In genomic region chr11:66328307-66329144, GRCh38 we compare ENCODE assay signal across 8 cellular contexts. TPM values are rescaled to one million over a fixed set of nuclear protein-coding genes. Genes with fewer than 3 reads are reported as not detected.
DNase-seq lines count a peak whose midpoint lies in the region; ATAC-seq and TF ChIP-seq lines count a peak whose summit lies in the region.

No MANE protein-coding gene starts in this region.

- TF ChIP-seq CTCF in Calu3 (IDR thresholded peaks at IDR 0.05; ENCODE audit: unreplicated experiment) = peak; percentile 90
- TF ChIP-seq CTCF in HFFc6 (IDR thresholded peaks at IDR 0.05) = peak; percentile 100
- peak; percentile 63 for TF ChIP-seq CTCF in activated B cell treated with CpG ODN at 0.5 μM for 24 hours (IDR thresholded peaks at IDR 0.05)

- H3K4me1 Mint-ChIP-seq in Calu3 (ENCODE audit: low read depth, unreplicated experiment) (peaks cover 18% of the 10 kb centered on the region), HFFc6 (ENCODE audit: low read depth) (peaks cover 53% of the 10 kb centered on the region), activated B cell treated with CpG ODN at 0.5 μM for 24 hours (peaks cover 22% of the 10 kb centered on the region)
- peaks cover 25% of the 10 kb centered on the region for H3K4me1 Mint-ChIP-seq in central memory CD8-positive, alpha-beta T cell

- DNase-seq in Calu3 = peak; percentile 83
- DNase-seq in HFFc6 = peak; percentile 78
- DNase-seq in NCI-H2196 treated with DMSO at 0.1 percent for 48 hours (lab: John Stamatoyannopoulos, UW; ENCODE audit: unreplicated experiment) = peak; percentile 64
- peak; percentile 79 for DNase-seq in activated B cell treated with CpG ODN at 0.5 μM for 24 hours
- DNase-seq in central memory CD8-positive, alpha-beta T cell (ENCODE audit: low spot score in 2 of 2) = peak; percentile 75 to 77
- peak in 1 of 2 donors; percentile 81 for DNase-seq in left colon
- peak; percentile 85 to 87 for DNase-seq in stimulated activated CD4-positive, alpha-beta T cell treated with anti-CD3 and anti-CD28 coated beads, Interleukin-2, amount 100 ng/mL, for 24 hours

- CTCF ChIA-PET in Calu3 (lab: Charles Lee) (interaction anchor here (1.0 kb wide), 1 partner anchor 17 kb away, joined by 7 read pairs; no protein-coding TSS in a partner anchor), activated B cell treated with CpG ODN at 0.5 μM for 24 hours (lab: Charles Lee) (interaction anchor here (0.7 to 6.2 kb wide), 2 partner anchors 17 to 1103 kb away, joined by 3 to 67 read pairs; no protein-coding TSS in a partner anchor)

- H3K36me3 Mint-ChIP-seq in Calu3 (ENCODE audit: insufficient read depth, unreplicated experiment) (peaks cover 20% of the 10 kb centered on the region), HFFc6 (ENCODE audit: low read depth) (peaks cover 5% of the 10 kb centered on the region; the same call in 1 of the 2 replicates), activated B cell treated with CpG ODN at 0.5 μM for 24 hours (ENCODE audit: low read depth) (no peaks in the 10 kb centered on the region)
- H3K36me3 Mint-ChIP-seq in central memory CD8-positive, alpha-beta T cell (ENCODE audit: insufficient read depth) = peaks cover 9% of the 10 kb centered on the region

- no peak overlapping the region for H3K4me3 Mint-ChIP-seq in Calu3 (ENCODE audit: low read depth, unreplicated experiment)
- peak overlapping the region; percentile 44 for H3K4me3 Mint-ChIP-seq in HFFc6
- peak overlapping the region; percentile 46 for H3K4me3 Mint-ChIP-seq in activated B cell treated with CpG ODN at 0.5 μM for 24 hours
- peak overlapping the region; percentile 3 for H3K4me3 Mint-ChIP-seq in central memory CD8-positive, alpha-beta T cell

- ATAC-seq in activated B cell treated with CpG ODN at 0.5 μM for 24 hours (ENCODE audit: low read depth) (peak; percentile 99), left colon (peak; percentile 80), GM21528 (IDR thresholded peaks at IDR 0.05; ENCODE audit: low FRiP score, unreplicated experiment) (no peak)
- peak; percentile 75 for ATAC-seq in central memory CD8-positive, alpha-beta T cell (replicated peaks; ENCODE audit: extremely low read depth, poor library complexity, severe bottlenecking)

- H3K9me3 Mint-ChIP-seq in Calu3 (ENCODE audit: low read depth, unreplicated experiment) = no peaks in the 10 kb centered on the region
- H3K9me3 Mint-ChIP-seq in HFFc6 = no peaks in the 10 kb centered on the region
- H3K9me3 Mint-ChIP-seq in activated B cell treated with CpG ODN at 0.5 μM for 24 hours = no peaks in the 10 kb centered on the region
- no peaks in the 10 kb centered on the region for H3K9me3 Mint-ChIP-seq in central memory CD8-positive, alpha-beta T cell

- H3K27ac Mint-ChIP-seq in Calu3 (ENCODE audit: unreplicated experiment) = no peak overlapping the region
- H3K27ac Mint-ChIP-seq in HFFc6 = peak overlapping the region; percentile 88
- no peak overlapping the region for H3K27ac Mint-ChIP-seq in activated B cell treated with CpG ODN at 0.5 μM for 24 hours
- peak overlapping the region; percentile 52 for H3K27ac Mint-ChIP-seq in central memory CD8-positive, alpha-beta T cell (ENCODE audit: low read depth)

- intact Hi-C loops in Calu3 (cut with micrococcal nuclease; ENCODE audit: unreplicated experiment) (no loop called here), activated B cell treated with CpG ODN at 0.5 μM for 24 hours (cut with micrococcal nuclease) (loop anchor here (1.0 to 2.0 kb wide), 5 partner anchors 16 to 106 kb away; partner anchors contain the start of genes BRMS1 and YIF1A), left colon (cut with DNase I, micrococcal nuclease) (no loop called here)

- H3K27me3 Mint-ChIP-seq in Calu3 (ENCODE audit: unreplicated experiment) = peaks cover 6% of the 10 kb centered on the region
- H3K27me3 Mint-ChIP-seq in HFFc6 (ENCODE audit: insufficient read depth) = peaks cover 13% of the 10 kb centered on the region
- no peaks in the 10 kb centered on the region for H3K27me3 Mint-ChIP-seq in activated B cell treated with CpG ODN at 0.5 μM for 24 hours
- no peaks in the 10 kb centered on the region for H3K27me3 Mint-ChIP-seq in central memory CD8-positive, alpha-beta T cell

- BruUV-seq in Calu3 (replicated peaks; lab: Mats Ljungman, UMichigan) = no TSS peak

- POLR2A ChIA-PET in activated B cell treated with CpG ODN at 0.5 μM for 24 hours (lab: Charles Lee) = interaction anchor here (1.0 to 1.2 kb wide), 3 partner anchors 16 to 72 kb away, joined by 4 to 6 read pairs (median 6); no protein-coding TSS in a partner anchor

RNA-seq across cellular contexts. Expression of gene RIN1, which starts 7.7 kb away (rescaled TPM):
- total RNA-seq in Calu3 (2022) (17.6 and 23.7 TPM in 2 replicates), activated B cell treated with CpG ODN at 0.5 μM for 24 hours (0.76 and 0.98 TPM in 2 replicates), left colon (10 to 100 TPM; 10.3 to 10.6 TPM)
- total RNA-seq in HFFc6 (2021; fragmentation: NEBNext Ultra II Directional; extraction: Animal tissue kit (Norgen Biotek cat#: 25700)) = 10 to 100 TPM; 32.9 to 55.0 (median 49.8) TPM

RNA-seq across cellular contexts. Expression of gene CD248, which starts 11.7 kb away (rescaled TPM):
- not detected in 2 replicates for total RNA-seq in Calu3 (2022)
- 100 to 1,000 TPM; 437 to 739 (median 687) TPM for total RNA-seq in HFFc6 (2021; fragmentation: NEBNext Ultra II Directional; extraction: Animal tissue kit (Norgen Biotek cat#: 25700))
- total RNA-seq in activated B cell treated with CpG ODN at 0.5 μM for 24 hours = 0.22 TPM in 1 of 2 replicates, not detected in the other
- 10 to 100 TPM in 1 of 2 donors, 1 to 10 TPM in 1; 4.5 to 13.7 TPM for total RNA-seq in left colon

RNA-seq across cellular contexts. Expression of gene BRMS1, which starts 16.4 kb away (rescaled TPM):
- total RNA-seq in Calu3 (2022) = 48.1 and 51.0 TPM in 2 replicates
- total RNA-seq in HFFc6 (2021; fragmentation: NEBNext Ultra II Directional; extraction: Animal tissue kit (Norgen Biotek cat#: 25700)) = 10 to 100 TPM; 41.2 to 66.6 (median 61.2) TPM
- total RNA-seq in activated B cell treated with CpG ODN at 0.5 μM for 24 hours = 56.9 and 59.2 TPM in 2 replicates
- 10 to 100 TPM; 42.5 to 46.3 TPM for total RNA-seq in left colon

RNA-seq across cellular contexts. Expression of gene B4GAT1, which starts 18.9 kb away (rescaled TPM):
- total RNA-seq in Calu3 (2022) (11.8 and 12.2 TPM in 2 replicates), activated B cell treated with CpG ODN at 0.5 μM for 24 hours (1.9 TPM in 2 replicates), left colon (10 to 100 TPM; 13.1 to 17.1 TPM)
- 10 to 100 TPM; 21.5 to 26.4 (median 24.3) TPM for total RNA-seq in HFFc6 (2021; fragmentation: NEBNext Ultra II Directional; extraction: Animal tissue kit (Norgen Biotek cat#: 25700))

RNA-seq across cellular contexts. Expression of gene TMEM151A, which starts 36.8 kb away (rescaled TPM):
- total RNA-seq in Calu3 (2022) (1.4 and 3.0 TPM in 2 replicates), activated B cell treated with CpG ODN at 0.5 μM for 24 hours (not detected in 2 replicates), left colon (under 1 TPM; 0.14 to 0.18 TPM)
- total RNA-seq in HFFc6 (2021; fragmentation: NEBNext Ultra II Directional; extraction: Animal tissue kit (Norgen Biotek cat#: 25700)) = under 1 TPM in 2 of 6 experiments, not detected in 4; 0.07 to 0.11 TPM

Comparison
In these comparisons a context has a peak if more than half of its experiments do, and no peak if none do; other contexts are left out.
1. H3K27ac Mint-ChIP-seq: peak in HFFc6 (single experiment) and central memory CD8-positive, alpha-beta T cell (single experiment); none in Calu3 (single experiment) and activated B cell treated with CpG ODN at 0.5 μM for 24 hours (single experiment).
2. RNA of gene CD248, which starts 11.7 kb away (total RNA-seq): 437 to 739 TPM in HFFc6; 4.5 to 13.7 TPM in left colon, 0.22 TPM in activated B cell treated with CpG ODN at 0.5 μM for 24 hours and not detected in Calu3; every median in the first group is over 10 times any median in the second.
3. Peak in every context shown above with its lines, with median percentiles within 50 percentile points of each other: CTCF ChIP-seq.